Comparison of ENCODE assay signal across 22 cellular contexts in genomic region chr13:73451120-73452029, GRCh38.
DNase-seq lines count a peak whose midpoint lies in the region; TF ChIP-seq lines count a peak whose summit lies in the region.
"Had no signal": no experiment of that assay in that cellular context is flagged by ENCODE, and none has a peak within 500 bp of the region (broad histone marks: within the 10 kb centered on the region; RNA-seq: fewer than 3 reads in every experiment).

No MANE protein-coding gene starts in this region.

- no peak for TF ChIP-seq POLR2A in breast epithelium (IDR thresholded peaks at IDR 0.05)

- H3K27ac ChIP-seq in breast epithelium: no peak overlapping the region
- H3K27ac ChIP-seq: brain microvascular endothelial cell, heart right ventricle had no signal

- no peaks in the 10 kb centered on the region for H3K36me3 ChIP-seq in breast epithelium
- H3K36me3 ChIP-seq: brain microvascular endothelial cell, heart right ventricle had no signal

- intact Hi-C loops in breast epithelium (cut with DNase I; ENCODE audit: low total_unique reads): no loop called here
- intact Hi-C loops in activated CD4-positive, alpha-beta memory T cell treated with anti-CD3 and anti-CD28 coated beads for 36 hours (cut with micrococcal nuclease): no loop called here

- H3K4me3 ChIP-seq in breast epithelium: no peak overlapping the region
- H3K4me3 ChIP-seq: heart right ventricle, smooth muscle cell had no signal

- POLR2A ChIA-PET in activated CD4-positive, alpha-beta memory T cell treated with anti-CD3 and anti-CD28 coated beads for 36 hours (lab: Charles Lee): no interaction called here

- H3K27me3 ChIP-seq in breast epithelium: no peaks in the 10 kb centered on the region
- H3K27me3 ChIP-seq: brain microvascular endothelial cell, heart right ventricle had no signal

- in situ Hi-C loops in T47D (cut with HindIII; ENCODE audit: low pct_unique_long_range_greater_than_20kb, low sequenced_read_pairs) (no loop called here), SK-MEL-5 (cut with HindIII; ENCODE audit: low pct_unique_long_range_greater_than_20kb, low sequenced_read_pairs) (no loop called here)

- H3K4me3 Mint-ChIP-seq in type B pancreatic cell: peak overlapping the region; percentile 26
- no peak overlapping the region for H3K4me3 Mint-ChIP-seq in activated CD4-positive, alpha-beta memory T cell treated with anti-CD3 and anti-CD28 coated beads for 36 hours
- H3K4me3 Mint-ChIP-seq: activated naive CD8-positive, alpha-beta T cell treated with anti-CD3 and anti-CD28 coated beads for 36 hours; natural killer cell treated with Interleukin-12 subunit alpha and Interleukin-12 subunit beta and Interleukin-15 and Interleukin-18, amount 100 ng/mL, for 72 hours; T-helper 1 cell treated with Interleukin-12 subunit alpha and Interleukin-12 subunit beta and Interleukin-4 antibody, amounts not matched to agents 30 μg/mL and 1 μg/mL, for 36 hours had no signal

- H3K36me3 Mint-ChIP-seq in type B pancreatic cell: peaks cover 5% of the 10 kb centered on the region
- no peaks in the 10 kb centered on the region for H3K36me3 Mint-ChIP-seq in activated CD4-positive, alpha-beta memory T cell treated with anti-CD3 and anti-CD28 coated beads for 36 hours
- H3K36me3 Mint-ChIP-seq: activated naive CD8-positive, alpha-beta T cell treated with anti-CD3 and anti-CD28 coated beads for 36 hours had no signal

- peak overlapping the region; percentile 91 for H3K27ac Mint-ChIP-seq in type B pancreatic cell
- no peak overlapping the region for H3K27ac Mint-ChIP-seq in activated CD4-positive, alpha-beta memory T cell treated with anti-CD3 and anti-CD28 coated beads for 36 hours
- H3K27ac Mint-ChIP-seq: activated naive CD8-positive, alpha-beta T cell treated with anti-CD3 and anti-CD28 coated beads for 36 hours; HFFc6; natural killer cell treated with Interleukin-12 subunit alpha and Interleukin-12 subunit beta and Interleukin-15 and Interleukin-18, amount 100 ng/mL, for 72 hours; T-helper 1 cell treated with Interleukin-12 subunit alpha and Interleukin-12 subunit beta and Interleukin-4 antibody, amounts not matched to agents 30 μg/mL and 1 μg/mL, for 36 hours had no signal

- peaks cover 10% of the 10 kb centered on the region for H3K9me3 Mint-ChIP-seq in type B pancreatic cell
- H3K9me3 Mint-ChIP-seq in activated CD4-positive, alpha-beta memory T cell treated with anti-CD3 and anti-CD28 coated beads for 36 hours: peaks cover 2% of the 10 kb centered on the region
- H3K9me3 Mint-ChIP-seq: HFFc6 had no signal

- CTCF ChIA-PET in activated CD4-positive, alpha-beta memory T cell treated with anti-CD3 and anti-CD28 coated beads for 36 hours (lab: Charles Lee): no interaction called here

- no peaks in the 10 kb centered on the region for H3K27me3 Mint-ChIP-seq in type B pancreatic cell
- H3K27me3 Mint-ChIP-seq in activated CD4-positive, alpha-beta memory T cell treated with anti-CD3 and anti-CD28 coated beads for 36 hours: no peaks in the 10 kb centered on the region
- H3K27me3 Mint-ChIP-seq: activated naive CD8-positive, alpha-beta T cell treated with anti-CD3 and anti-CD28 coated beads for 36 hours had no signal

- TF ChIP-seq CTCF in breast epithelium (IDR thresholded peaks at IDR 0.05): no peak
- TF ChIP-seq CTCF in type B pancreatic cell (conservative IDR thresholded peaks at IDR 0.05): no peak

- H3K9me3 ChIP-seq in breast epithelium: no peaks in the 10 kb centered on the region

- no peaks in the 10 kb centered on the region for H3K4me1 ChIP-seq in breast epithelium
- H3K4me1 ChIP-seq: heart right ventricle had no signal

- DNase-seq in T47D (ENCODE audit: low read depth in 1 of 2, low spot score in 1 of 2): peak; percentile 12 to 81
- no peak for DNase-seq in breast epithelium (ENCODE audit: low spot score in 2 of 2)
- DNase-seq in SK-MEL-5 (ENCODE audit: low read depth, low spot score): peak; percentile 46
- DNase-seq in medulla oblongata (ENCODE audit: extremely low spot score): peak; percentile 5
- no peak for DNase-seq in type B pancreatic cell (ENCODE audit: extremely low spot score, unreplicated experiment)
- DNase-seq in UCSD-AML1 (lab: John Stamatoyannopoulos, UW; ENCODE audit: unreplicated experiment): no peak
- no peak for DNase-seq in activated CD4-positive, alpha-beta memory T cell treated with anti-CD3 and anti-CD28 coated beads for 36 hours
- no peak for DNase-seq in kidney glomerular epithelial cell (lab: John Stamatoyannopoulos, UW)
- DNase-seq: activated naive CD8-positive, alpha-beta T cell treated with anti-CD3 and anti-CD28 coated beads for 36 hours; brain microvascular endothelial cell; cortex of kidney; heart right ventricle; HFFc6; KBM-7; mesenchymal stem cell; NCI-H1048; NCI-H510A; Right ventricle myocardium superior; stimulated activated CD4-positive, alpha-beta T cell treated with anti-CD3 and anti-CD28 coated beads, Interleukin-4, amount 100 ng/mL, for 1 hour had no signal

- peaks cover 16% of the 10 kb centered on the region for H3K4me1 Mint-ChIP-seq in type B pancreatic cell (ENCODE audit: unreplicated experiment)
- H3K4me1 Mint-ChIP-seq in activated CD4-positive, alpha-beta memory T cell treated with anti-CD3 and anti-CD28 coated beads for 36 hours (ENCODE audit: low read depth): no peaks in the 10 kb centered on the region

Comparison
In these comparisons a context has a peak if more than half of its experiments do, and no peak if none do; other contexts are left out.
1. DNase-seq: peak in T47D (2 of 2), SK-MEL-5 (single experiment) and medulla oblongata (single experiment); none in breast epithelium (0 of 2), type B pancreatic cell (single experiment), UCSD-AML1 (single experiment), activated CD4-positive, alpha-beta memory T cell treated with anti-CD3 and anti-CD28 coated beads for 36 hours (single experiment) and kidney glomerular epithelial cell (single experiment).